ENCODE assay signal across 8 cellular contexts in the genomic region with DNA sequence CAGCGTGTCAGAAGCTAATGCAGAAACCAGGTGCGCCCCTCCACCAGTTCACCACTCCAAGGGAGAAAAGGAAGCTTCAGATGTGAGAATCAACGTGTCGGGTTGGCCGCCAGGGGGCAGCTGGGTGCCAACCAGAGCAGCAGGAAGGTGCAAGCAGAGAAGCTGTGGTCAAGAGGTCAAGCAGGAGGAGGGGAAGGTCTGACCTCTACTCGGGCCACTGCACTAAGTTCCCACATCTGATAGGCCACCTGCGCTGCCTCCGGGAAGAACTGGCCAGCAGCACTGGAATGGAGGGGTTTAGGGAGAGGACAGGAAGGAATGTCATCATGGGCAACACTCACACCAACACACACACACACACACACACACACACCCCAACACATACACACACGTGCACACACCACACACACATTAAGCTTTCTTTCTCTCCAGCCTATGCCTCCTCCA. TPM values are rescaled to one million over a fixed set of nuclear protein-coding genes. Genes with fewer than 3 reads are reported as not detected.
DNase-seq lines count a peak whose midpoint lies in the region; ATAC-seq and TF ChIP-seq lines count a peak whose summit lies in the region.

No MANE protein-coding gene starts in this region.

- no peaks in the 10 kb centered on the region for H3F3A ChIP-seq in SK-N-SH (replicated peaks; ENCODE audit: insufficient read depth)

- H3K36me3 ChIP-seq in SK-N-SH (replicated peaks in 1 of 2; ENCODE audit: control insufficient read depth in 1 of 2, insufficient read depth in 2 of 2, low read length in 1 of 2) (peaks cover 13 to 61% of the 10 kb centered on the region in 2 experiments), uterus (no peaks in the 10 kb centered on the region)

- no peaks in the 10 kb centered on the region for H3K79me2 ChIP-seq in SK-N-SH (ENCODE audit: insufficient read depth)

- TF ChIP-seq EP300 in SK-N-SH (IDR thresholded peaks at IDR 0.05; ENCODE audit: borderline replicate concordance in 1 of 2, low read depth in 1 of 2, low read length in 1 of 2) = no peak

- TF ChIP-seq POLR2A in uterus (IDR thresholded peaks at IDR 0.05) = no peak

- CTCF ChIA-PET in SK-N-SH (lab: Yijun Ruan, JAX) = interaction anchor here (0.6 to 32.5 kb wide), 58 partner anchors 10 to 645 kb away, joined by 3 to 540 read pairs (median 4); a partner anchor contains a TSS

- H3K4me1 Mint-ChIP-seq in activated naive CD4-positive, alpha-beta T cell treated with anti-CD3 and anti-CD28 coated beads, Interleukin-2, amount 50 U/mL, for 24 hours = peaks cover 69% of the 10 kb centered on the region
- H3K4me1 Mint-ChIP-seq in progenitor cell of endocrine pancreas (ENCODE audit: low read depth) = peaks cover 7% of the 10 kb centered on the region

- H3K4me1 ChIP-seq in SK-N-SH (ENCODE audit: control insufficient read depth in 1 of 2, insufficient read depth in 2 of 2, low read depth in 1 of 2, low read length in 1 of 2) (no peaks in the 10 kb centered on the region; a peak in 1 of 4 replicates), uterus (no peaks in the 10 kb centered on the region)

- H3K9me3 Mint-ChIP-seq in activated naive CD4-positive, alpha-beta T cell treated with anti-CD3 and anti-CD28 coated beads, Interleukin-2, amount 50 U/mL, for 24 hours = no peaks in the 10 kb centered on the region
- H3K9me3 Mint-ChIP-seq in progenitor cell of endocrine pancreas (ENCODE audit: low read depth) = no peaks in the 10 kb centered on the region

- H3K27me3 Mint-ChIP-seq in activated naive CD4-positive, alpha-beta T cell treated with anti-CD3 and anti-CD28 coated beads, Interleukin-2, amount 50 U/mL, for 24 hours = no peaks in the 10 kb centered on the region
- H3K27me3 Mint-ChIP-seq in progenitor cell of endocrine pancreas = no peaks in the 10 kb centered on the region

- no peaks in the 10 kb centered on the region for H4K20me1 ChIP-seq in SK-N-SH (ENCODE audit: insufficient read depth)

- H3K4me3 ChIP-seq in SK-N-SH (ENCODE audit: low read depth in 2 of 2, low read length in 1 of 2) (peak overlapping the region in 1 of 2 experiments; percentile 32; a peak in 1 of 4 replicates), uterus (no peak overlapping the region)

- peaks cover 16% of the 10 kb centered on the region for H3K36me3 Mint-ChIP-seq in activated naive CD4-positive, alpha-beta T cell treated with anti-CD3 and anti-CD28 coated beads, Interleukin-2, amount 50 U/mL, for 24 hours
- H3K36me3 Mint-ChIP-seq in progenitor cell of endocrine pancreas (ENCODE audit: insufficient read depth) = no peaks in the 10 kb centered on the region

- peak; percentile 79 for TF ChIP-seq RAD21 in SK-N-SH (IDR thresholded peaks at IDR 0.05; ENCODE audit: low read length)

- H3K27me3 ChIP-seq in SK-N-SH (ENCODE audit: insufficient read depth) (no peaks in the 10 kb centered on the region), uterus (no peaks in the 10 kb centered on the region)

- no peak overlapping the region for H3K27ac ChIP-seq in SK-N-SH (ENCODE audit: low read depth in 2 of 2, low read length in 1 of 2)
- no peak overlapping the region for H3K27ac ChIP-seq in uterus

- H2AFZ ChIP-seq in SK-N-SH (ENCODE audit: low read depth) = no peak overlapping the region

- H3K9me2 ChIP-seq in SK-N-SH = no peaks in the 10 kb centered on the region

- whole genome bisulfite sequencing in SK-N-SH (ENCODE audit: low lambda C conversion rate) = 29% methylated on average over 9 of the region's 9 CpGs

- intact Hi-C loops in Right ventricle myocardium superior (cut with DNase I) (loop anchor here (5.0 kb wide), 2 partner anchors 36 to 111 kb away; no protein-coding TSS in a partner anchor), uterus (cut with DNase I; ENCODE audit: low total_unique reads) (loop anchor here (2.0 to 10.0 kb wide), 2 partner anchors 39 to 109 kb away; no protein-coding TSS in a partner anchor)

- H3K9ac ChIP-seq in SK-N-SH = no peak overlapping the region

- DNase-seq in SIG-M5 treated with dmso at 0.1 percent for 504 hours (lab: John Stamatoyannopoulos, UW; ENCODE audit: unreplicated experiment) (peak; percentile 55), SIG-M5 (lab: John Stamatoyannopoulos, UW) (no peak), HT1080 (ENCODE audit: low read depth) (peak; percentile 51), SK-N-SH (peak; percentile 75), Right ventricle myocardium superior (peak; percentile 88), progenitor cell of endocrine pancreas (ENCODE audit: low spot score, unreplicated experiment) (peak; percentile 63), uterus (peak; percentile 69 to 75)

- H3K4me2 ChIP-seq in SK-N-SH = no peak overlapping the region

- H3K9me3 ChIP-seq in SK-N-SH (no peaks in the 10 kb centered on the region), uterus (no peaks in the 10 kb centered on the region)

- ATAC-seq in Right ventricle myocardium superior (ENCODE audit: poor library complexity) = peak; percentile 58

- POLR2A ChIA-PET in SK-N-SH (lab: Yijun Ruan, JAX) = interaction anchor here (0.6 to 1.5 kb wide), 4 partner anchors 11 to 39 kb away, joined by 3 to 8 read pairs (median 4); a partner anchor contains a TSS

- H3K4me3 Mint-ChIP-seq in activated naive CD4-positive, alpha-beta T cell treated with anti-CD3 and anti-CD28 coated beads, Interleukin-2, amount 50 U/mL, for 24 hours = peak overlapping the region; percentile 4
- no peak overlapping the region for H3K4me3 Mint-ChIP-seq in progenitor cell of endocrine pancreas (ENCODE audit: low read depth)

- peak; percentile 81 for TF ChIP-seq CTCF in SK-N-SH (IDR thresholded peaks at IDR 0.05)
- peak; percentile 82 for TF ChIP-seq CTCF in progenitor cell of endocrine pancreas (IDR thresholded peaks at IDR 0.05; ENCODE audit: unreplicated experiment)
- peak; percentile 81 to 90 (median 84) for TF ChIP-seq CTCF in uterus (IDR thresholded peaks at IDR 0.05)

- H3K27ac Mint-ChIP-seq in activated naive CD4-positive, alpha-beta T cell treated with anti-CD3 and anti-CD28 coated beads, Interleukin-2, amount 50 U/mL, for 24 hours = peak overlapping the region; percentile 66
- no peak overlapping the region for H3K27ac Mint-ChIP-seq in progenitor cell of endocrine pancreas

TF ChIP-seq in SK-N-SH, 30 proteins besides CTCF, POLR2A, EP300 and RAD21 (continues in another document):
- peak; percentile 93 for TF ChIP-seq SMC3 (IDR thresholded peaks at IDR 0.05; ENCODE audit: low read depth, low read length)
- peak; percentile 18 for TF ChIP-seq CHD2 (IDR thresholded peaks at IDR 0.05; ENCODE audit: low read length, partially characterized antibody)
- TF ChIP-seq MEF2A (IDR thresholded peaks at IDR 0.05; ENCODE audit: borderline replicate concordance, low read depth) = no peak
- no peak for TF ChIP-seq FOSL2 (IDR thresholded peaks at IDR 0.05; ENCODE audit: borderline replicate concordance, low read depth)
- TF ChIP-seq, protein P1, sequence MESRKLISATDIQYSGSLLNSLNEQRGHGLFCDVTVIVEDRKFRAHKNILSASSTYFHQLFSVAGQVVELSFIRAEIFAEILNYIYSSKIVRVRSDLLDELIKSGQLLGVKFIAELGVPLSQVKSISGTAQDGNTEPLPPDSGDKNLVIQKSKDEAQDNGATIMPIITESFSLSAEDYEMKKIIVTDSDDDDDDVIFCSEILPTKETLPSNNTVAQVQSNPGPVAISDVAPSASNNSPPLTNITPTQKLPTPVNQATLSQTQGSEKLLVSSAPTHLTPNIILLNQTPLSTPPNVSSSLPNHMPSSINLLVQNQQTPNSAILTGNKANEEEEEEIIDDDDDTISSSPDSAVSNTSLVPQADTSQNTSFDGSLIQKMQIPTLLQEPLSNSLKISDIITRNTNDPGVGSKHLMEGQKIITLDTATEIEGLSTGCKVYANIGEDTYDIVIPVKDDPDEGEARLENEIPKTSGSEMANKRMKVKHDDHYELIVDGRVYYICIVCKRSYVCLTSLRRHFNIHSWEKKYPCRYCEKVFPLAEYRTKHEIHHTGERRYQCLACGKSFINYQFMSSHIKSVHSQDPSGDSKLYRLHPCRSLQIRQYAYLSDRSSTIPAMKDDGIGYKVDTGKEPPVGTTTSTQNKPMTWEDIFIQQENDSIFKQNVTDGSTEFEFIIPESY (IDR thresholded peaks at IDR 0.05; ENCODE audit: borderline replicate concordance, low read depth) = no peak
- no peak for TF ChIP-seq FOXJ3 (CRISPR knock-in tag; IDR thresholded peaks at IDR 0.05)

RNA-seq across cellular contexts. Expression of a gene that starts 31.4 kb away (rescaled TPM):
- 142 and 152 TPM in 2 replicates for total RNA-seq in HT1080 (2014; rRNA removed; shearing (Covaris generic))
- polyA plus RNA-seq in HT1080 (2015; cell fraction: cytosol; rRNA removed) = 99.5 and 102 TPM in 2 replicates
- 167 and 170 TPM in 2 replicates for polyA plus RNA-seq in HT1080 (2015; cell fraction: nucleus; rRNA removed)
- polyA plus RNA-seq in SK-N-SH (2012; rRNA removed) = 87.5 and 101 TPM in 2 replicates
- polyA plus RNA-seq in SK-N-SH (2012; cell fraction: cytosol; rRNA removed) = 81.3 and 90.1 TPM in 2 replicates
- polyA plus RNA-seq in SK-N-SH (2012; cell fraction: nucleus; rRNA removed) = 83.3 and 89.2 TPM in 2 replicates
- 202 TPM for total RNA-seq in Right ventricle myocardium superior
- 27.7 and 28.5 TPM in 2 replicates for total RNA-seq in progenitor cell of endocrine pancreas
- total RNA-seq in uterus = 100 to 1,000 TPM; 131 to 346 (median 252) TPM

RNA-seq across cellular contexts. Expression of a gene that starts 45.4 kb away (rescaled TPM):
- total RNA-seq in HT1080 (2014; rRNA removed; shearing (Covaris generic)) = 72.9 and 83.0 TPM in 2 replicates
- 97.4 and 109 TPM in 2 replicates for polyA plus RNA-seq in HT1080 (2015; cell fraction: cytosol; rRNA removed)
- polyA plus RNA-seq in HT1080 (2015; cell fraction: nucleus; rRNA removed) = 63.0 and 65.9 TPM in 2 replicates
- 39.4 and 46.2 TPM in 2 replicates for polyA plus RNA-seq in SK-N-SH (2012; rRNA removed)
- 33.3 and 41.5 TPM in 2 replicates for polyA plus RNA-seq in SK-N-SH (2012; cell fraction: cytosol; rRNA removed)
- polyA plus RNA-seq in SK-N-SH (2012; cell fraction: nucleus; rRNA removed) = 36.6 and 41.8 TPM in 2 replicates
- 126 TPM for total RNA-seq in Right ventricle myocardium superior
- total RNA-seq in progenitor cell of endocrine pancreas = 53.8 and 55.0 TPM in 2 replicates
- 10 to 100 TPM; 35.6 to 70.8 (median 50.7) TPM for total RNA-seq in uterus
